1 cellular context compared by ENCODE assay signal in genomic region chr16:643050-643368, GRCh38.
TF ChIP-seq lines count a peak whose summit lies in the region.

No MANE protein-coding gene starts in this region.

TF ChIP-seq in GM23338, 12 proteins besides CTCF, POLR2A, EP300 and RAD21 (continued from another document):
- TF ChIP-seq, protein P1, sequence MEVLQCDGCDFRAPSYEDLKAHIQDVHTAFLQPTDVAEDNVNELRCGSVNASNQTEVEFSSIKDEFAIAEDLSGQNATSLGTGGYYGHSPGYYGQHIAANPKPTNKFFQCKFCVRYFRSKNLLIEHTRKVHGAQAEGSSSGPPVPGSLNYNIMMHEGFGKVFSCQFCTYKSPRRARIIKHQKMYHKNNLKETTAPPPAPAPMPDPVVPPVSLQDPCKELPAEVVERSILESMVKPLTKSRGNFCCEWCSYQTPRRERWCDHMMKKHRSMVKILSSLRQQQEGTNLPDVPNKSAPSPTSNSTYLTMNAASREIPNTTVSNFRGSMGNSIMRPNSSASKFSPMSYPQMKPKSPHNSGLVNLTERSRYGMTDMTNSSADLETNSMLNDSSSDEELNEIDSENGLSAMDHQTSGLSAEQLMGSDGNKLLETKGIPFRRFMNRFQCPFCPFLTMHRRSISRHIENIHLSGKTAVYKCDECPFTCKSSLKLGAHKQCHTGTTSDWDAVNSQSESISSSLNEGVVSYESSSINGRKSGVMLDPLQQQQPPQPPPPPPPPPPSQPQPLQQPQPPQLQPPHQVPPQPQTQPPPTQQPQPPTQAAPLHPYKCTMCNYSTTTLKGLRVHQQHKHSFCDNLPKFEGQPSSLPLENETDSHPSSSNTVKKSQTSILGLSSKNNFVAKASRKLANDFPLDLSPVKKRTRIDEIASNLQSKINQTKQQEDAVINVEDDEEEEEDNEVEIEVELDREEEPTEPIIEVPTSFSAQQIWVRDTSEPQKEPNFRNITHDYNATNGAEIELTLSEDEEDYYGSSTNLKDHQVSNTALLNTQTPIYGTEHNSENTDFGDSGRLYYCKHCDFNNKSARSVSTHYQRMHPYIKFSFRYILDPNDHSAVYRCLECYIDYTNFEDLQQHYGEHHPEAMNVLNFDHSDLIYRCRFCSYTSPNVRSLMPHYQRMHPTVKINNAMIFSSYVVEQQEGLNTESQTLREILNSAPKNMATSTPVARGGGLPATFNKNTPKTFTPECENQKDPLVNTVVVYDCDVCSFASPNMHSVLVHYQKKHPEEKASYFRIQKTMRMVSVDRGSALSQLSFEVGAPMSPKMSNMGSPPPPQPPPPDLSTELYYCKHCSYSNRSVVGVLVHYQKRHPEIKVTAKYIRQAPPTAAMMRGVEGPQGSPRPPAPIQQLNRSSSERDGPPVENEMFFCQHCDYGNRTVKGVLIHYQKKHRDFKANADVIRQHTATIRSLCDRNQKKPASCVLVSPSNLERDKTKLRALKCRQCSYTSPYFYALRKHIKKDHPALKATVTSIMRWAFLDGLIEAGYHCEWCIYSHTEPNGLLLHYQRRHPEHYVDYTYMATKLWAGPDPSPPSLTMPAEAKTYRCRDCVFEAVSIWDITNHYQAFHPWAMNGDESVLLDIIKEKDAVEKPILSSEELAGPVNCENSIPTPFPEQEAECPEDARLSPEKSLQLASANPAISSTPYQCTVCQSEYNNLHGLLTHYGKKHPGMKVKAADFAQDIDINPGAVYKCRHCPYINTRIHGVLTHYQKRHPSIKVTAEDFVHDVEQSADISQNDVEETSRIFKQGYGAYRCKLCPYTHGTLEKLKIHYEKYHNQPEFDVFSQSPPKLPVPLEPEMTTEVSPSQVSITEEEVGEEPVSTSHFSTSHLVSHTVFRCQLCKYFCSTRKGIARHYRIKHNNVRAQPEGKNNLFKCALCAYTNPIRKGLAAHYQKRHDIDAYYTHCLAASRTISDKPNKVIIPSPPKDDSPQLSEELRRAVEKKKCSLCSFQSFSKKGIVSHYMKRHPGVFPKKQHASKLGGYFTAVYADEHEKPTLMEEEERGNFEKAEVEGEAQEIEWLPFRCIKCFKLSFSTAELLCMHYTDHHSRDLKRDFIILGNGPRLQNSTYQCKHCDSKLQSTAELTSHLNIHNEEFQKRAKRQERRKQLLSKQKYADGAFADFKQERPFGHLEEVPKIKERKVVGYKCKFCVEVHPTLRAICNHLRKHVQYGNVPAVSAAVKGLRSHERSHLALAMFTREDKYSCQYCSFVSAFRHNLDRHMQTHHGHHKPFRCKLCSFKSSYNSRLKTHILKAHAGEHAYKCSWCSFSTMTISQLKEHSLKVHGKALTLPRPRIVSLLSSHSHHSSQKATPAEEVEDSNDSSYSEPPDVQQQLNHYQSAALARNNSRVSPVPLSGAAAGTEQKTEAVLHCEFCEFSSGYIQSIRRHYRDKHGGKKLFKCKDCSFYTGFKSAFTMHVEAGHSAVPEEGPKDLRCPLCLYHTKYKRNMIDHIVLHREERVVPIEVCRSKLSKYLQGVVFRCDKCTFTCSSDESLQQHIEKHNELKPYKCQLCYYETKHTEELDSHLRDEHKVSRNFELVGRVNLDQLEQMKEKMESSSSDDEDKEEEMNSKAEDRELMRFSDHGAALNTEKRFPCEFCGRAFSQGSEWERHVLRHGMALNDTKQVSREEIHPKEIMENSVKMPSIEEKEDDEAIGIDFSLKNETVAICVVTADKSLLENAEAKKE (CRISPR knock-in tag; IDR thresholded peaks at IDR 0.05) = no peak
- TF ChIP-seq JUNB (IDR thresholded peaks at IDR 0.05; ENCODE audit: unreplicated experiment) (no peak), POLR2AphosphoS5 (IDR thresholded peaks at IDR 0.05; ENCODE audit: low read depth) (no peak), STAT1 (IDR thresholded peaks at IDR 0.05; ENCODE audit: unreplicated experiment) (no peak)
